Comparison of ENCODE assay signal across 10 cellular contexts in genomic region chr6:25179051-25179778, GRCh38.
DNase-seq lines count a peak whose midpoint lies in the region; ATAC-seq, FAIRE-seq and TF ChIP-seq lines count a peak whose summit lies in the region.
"Had no signal": no experiment of that assay in that cellular context is flagged by ENCODE, and none has a peak within 500 bp of the region (broad histone marks: within the 10 kb centered on the region; RNA-seq: fewer than 3 reads in every experiment).

No MANE protein-coding gene starts in this region.

- ATAC-seq in left cardiac atrium (peak; percentile 74 to 76), GM18505 (IDR thresholded peaks at IDR 0.05; ENCODE audit: unreplicated experiment) (no peak)

- H3K36me3 Mint-ChIP-seq in activated T-helper 1 cell treated with anti-CD3 and anti-CD28 coated beads, Interleukin-12 subunit alpha, Interleukin-12 subunit beta, Interleukin-2, Interleukin-4 antibody, amounts not matched to agents 30 ng/mL and 10 ng/mL and 1 ng/mL, durations not matched to agents 14 hours and 24 hours and 36 hours (ENCODE audit: low read depth) = no peaks in the 10 kb centered on the region
- H3K36me3 Mint-ChIP-seq: mesothelial cell of epicardium had no signal

- intact Hi-C loops in activated T-helper 1 cell treated with anti-CD3 and anti-CD28 coated beads, Interleukin-12 subunit alpha, Interleukin-12 subunit beta, Interleukin-2, Interleukin-4 antibody, amounts not matched to agents 30 ng/mL and 10 ng/mL and 1 ng/mL, durations not matched to agents 14 hours and 24 hours and 36 hours (cut with micrococcal nuclease) = loop anchor here (1.0 to 2.0 kb wide), 5 partner anchors 13 to 783 kb away; partner anchors contain the start of gene TRIM38
- intact Hi-C loops in left cardiac atrium (cut with DNase I) = no loop called here

- no peaks in the 10 kb centered on the region for H3K27me3 ChIP-seq in subcutaneous abdominal adipose tissue (ENCODE audit: control insufficient read depth in 5 of 5, insufficient read depth in 4 of 5, low read length in 5 of 5)

- peak overlapping the region; percentile 70 for H3K4me3 Mint-ChIP-seq in activated T-helper 1 cell treated with anti-CD3 and anti-CD28 coated beads, Interleukin-12 subunit alpha, Interleukin-12 subunit beta, Interleukin-2, Interleukin-4 antibody, amounts not matched to agents 30 ng/mL and 10 ng/mL and 1 ng/mL, durations not matched to agents 14 hours and 24 hours and 36 hours
- H3K4me3 Mint-ChIP-seq: mesothelial cell of epicardium had no signal

- peaks cover 90% of the 10 kb centered on the region for H3K4me1 Mint-ChIP-seq in activated T-helper 1 cell treated with anti-CD3 and anti-CD28 coated beads, Interleukin-12 subunit alpha, Interleukin-12 subunit beta, Interleukin-2, Interleukin-4 antibody, amounts not matched to agents 30 ng/mL and 10 ng/mL and 1 ng/mL, durations not matched to agents 14 hours and 24 hours and 36 hours (ENCODE audit: low read depth)

- peaks cover 0 to 13% (median 9%) of the 10 kb centered on the region in 5 donors for H3K4me1 ChIP-seq in subcutaneous abdominal adipose tissue (ENCODE audit: control insufficient read depth in 5 of 5, insufficient read depth in 5 of 5, low read length in 5 of 5)

- no peaks in the 10 kb centered on the region for H3K36me3 ChIP-seq in subcutaneous abdominal adipose tissue (ENCODE audit: control insufficient read depth in 5 of 5, insufficient read depth in 5 of 5, low read length in 5 of 5)

- no peaks in the 10 kb centered on the region for H3K9me3 ChIP-seq in subcutaneous abdominal adipose tissue (ENCODE audit: control insufficient read depth in 5 of 5, low read length in 5 of 5)

- H3K27ac Mint-ChIP-seq in activated T-helper 1 cell treated with anti-CD3 and anti-CD28 coated beads, Interleukin-12 subunit alpha, Interleukin-12 subunit beta, Interleukin-2, Interleukin-4 antibody, amounts not matched to agents 30 ng/mL and 10 ng/mL and 1 ng/mL, durations not matched to agents 14 hours and 24 hours and 36 hours = peak overlapping the region; percentile 93
- H3K27ac Mint-ChIP-seq: mesothelial cell of epicardium had no signal

- no peaks in the 10 kb centered on the region for H3K27me3 Mint-ChIP-seq in activated T-helper 1 cell treated with anti-CD3 and anti-CD28 coated beads, Interleukin-12 subunit alpha, Interleukin-12 subunit beta, Interleukin-2, Interleukin-4 antibody, amounts not matched to agents 30 ng/mL and 10 ng/mL and 1 ng/mL, durations not matched to agents 14 hours and 24 hours and 36 hours (ENCODE audit: insufficient read depth)

- peak; percentile 26 for DNase-seq in SKM-1 treated with dmso at 0.1 percent for 144 hours (lab: John Stamatoyannopoulos, UW; ENCODE audit: unreplicated experiment)
- no peak for DNase-seq in SKM-1 (lab: John Stamatoyannopoulos, UW; ENCODE audit: unreplicated experiment)
- no peak for DNase-seq in activated T-helper 1 cell treated with anti-CD3 and anti-CD28 coated beads, Interleukin-12 subunit alpha, Interleukin-12 subunit beta, Interleukin-2, Interleukin-4 antibody, amounts not matched to agents 30 ng/mL and 10 ng/mL and 1 ng/mL, durations not matched to agents 14 hours and 24 hours and 36 hours (ENCODE audit: low spot score)
- no peak for DNase-seq in left cardiac atrium
- no peak for DNase-seq in GM12891 (ENCODE audit: insufficient read length, low spot score)
- DNase-seq in HUDEP-2 (lab: John Stamatoyannopoulos, UW; ENCODE audit: unreplicated experiment in 76 of 76) = no peak

- no peak overlapping the region for H3K4me3 ChIP-seq in subcutaneous abdominal adipose tissue (ENCODE audit: low read depth in 1 of 5, low read length in 5 of 5)

- peak overlapping the region; percentile 55 for H3K27ac ChIP-seq in subcutaneous abdominal adipose tissue (ENCODE audit: low read depth, low read length)
- H3K27ac ChIP-seq: 22Rv1 had no signal

- H3K9ac ChIP-seq in subcutaneous abdominal adipose tissue (ENCODE audit: low read length in 5 of 5) = no peak overlapping the region

- no peak for FAIRE-seq in GM12891 (lab: Jason Lieb, UNC)

- no peak for TF ChIP-seq POLR2A in GM18505 (IDR thresholded peaks at IDR 0.05; ENCODE audit: borderline replicate concordance, extremely low read depth, insufficient read depth, insufficient read length)
- TF ChIP-seq POLR2A in GM12891 (IDR thresholded peaks at IDR 0.05; ENCODE audit: low read depth, low read length) = no peak

- H3K9me3 Mint-ChIP-seq in activated T-helper 1 cell treated with anti-CD3 and anti-CD28 coated beads, Interleukin-12 subunit alpha, Interleukin-12 subunit beta, Interleukin-2, Interleukin-4 antibody, amounts not matched to agents 30 ng/mL and 10 ng/mL and 1 ng/mL, durations not matched to agents 14 hours and 24 hours and 36 hours = peaks cover 3% of the 10 kb centered on the region
- H3K9me3 Mint-ChIP-seq: mesothelial cell of epicardium had no signal

TF ChIP-seq in GM12891, 5 proteins besides CTCF, POLR2A, EP300 and RAD21:
- no peak for TF ChIP-seq PAX5 (IDR thresholded peaks at IDR 0.05; ENCODE audit: insufficient read depth, low read length, severe bottlenecking)
- no peak for TF ChIP-seq POLR2AphosphoS5 (IDR thresholded peaks at IDR 0.05; ENCODE audit: low read depth, low read length)
- TF ChIP-seq SPI1 (IDR thresholded peaks at IDR 0.05; ENCODE audit: low read depth, low read length) = no peak
- no peak for TF ChIP-seq TAF1 (IDR thresholded peaks at IDR 0.05; ENCODE audit: low read depth, low read length)
- TF ChIP-seq POU2F2 (IDR thresholded peaks at IDR 0.05; ENCODE audit: low read depth, low read length) = no peak
